In genomic region chr7:82572195-82572880, GRCh38 we compare ENCODE assay signal across 8 cellular contexts.
DNase-seq lines count a peak whose midpoint lies in the region; ATAC-seq, FAIRE-seq and TF ChIP-seq lines count a peak whose summit lies in the region.

No MANE protein-coding gene starts in this region.

- CTCF ChIA-PET in A549 (lab: Yijun Ruan, JAX) (interaction anchor here (0.6 to 2.9 kb wide), 48 partner anchors 9 to 1091 kb away, joined by 3 to 31 read pairs (median 3); no protein-coding TSS in a partner anchor), MCF 10A (lab: Yijun Ruan, JAX) (interaction anchor here (0.6 to 2.7 kb wide), 33 partner anchors 13 to 1089 kb away, joined by 3 to 29 read pairs (median 4); no protein-coding TSS in a partner anchor)

- peak; percentile 95 for FAIRE-seq in A549 (lab: Jason Lieb, UNC)
- peak; percentile 96 for FAIRE-seq in TTC549 (lab: Jason Lieb, UNC)

- H3K36me3 Mint-ChIP-seq in MCF 10A (ENCODE audit: insufficient read depth, unreplicated experiment): no peaks in the 10 kb centered on the region
- H3K36me3 Mint-ChIP-seq in immature natural killer cell: peaks cover 0 to 6% (median 0%) of the 10 kb centered on the region in 3 donors

- POLR2A ChIA-PET in A549 (lab: Yijun Ruan, JAX) (no interaction called here), MCF 10A (lab: Yijun Ruan, JAX) (no interaction called here)

- no peak overlapping the region for H3K4me3 ChIP-seq in A549

- TF ChIP-seq CTCF in A549 (IDR thresholded peaks at IDR 0.05) (peak; percentile 96), MCF 10A (IDR thresholded peaks at IDR 0.05; ENCODE audit: unreplicated experiment) (peak; percentile 74)

- no peak overlapping the region for H3K4me3 Mint-ChIP-seq in MCF 10A (ENCODE audit: unreplicated experiment)
- no peak overlapping the region for H3K4me3 Mint-ChIP-seq in immature natural killer cell

- no peaks in the 10 kb centered on the region for H3K9me3 ChIP-seq in A549

- H3K4me2 ChIP-seq in A549: peak overlapping the region; percentile 71

- H3K9me3 Mint-ChIP-seq in MCF 10A (ENCODE audit: unreplicated experiment): no peaks in the 10 kb centered on the region
- H3K9me3 Mint-ChIP-seq in immature natural killer cell: peaks cover 0 to 5% (median under 1%) of the 10 kb centered on the region in 6 donors

- H3K4me1 ChIP-seq in A549: no peaks in the 10 kb centered on the region

- intact Hi-C loops in MCF 10A (cut with micrococcal nuclease): loop anchor here (1.0 to 5.0 kb wide), 6 partner anchors 154 to 1090 kb away; no protein-coding TSS in a partner anchor

- DNase-seq in A549 (ENCODE audit: low read depth in 1 of 2, low spot score in 1 of 2): peak; percentile 82 to 86
- DNase-seq in NCI-H2029 treated with DMSO at 0.1 percent for 48 hours (lab: John Stamatoyannopoulos, UW): peak; percentile 82
- peak; percentile 82 for DNase-seq in MCF 10A (ENCODE audit: unreplicated experiment)
- DNase-seq in immature natural killer cell: peak; percentile 41 to 42 (median 41)
- peak; percentile 35 to 69 (median 55) for DNase-seq in stimulated activated CD4-positive, alpha-beta T cell treated with anti-CD3 and anti-CD28 coated beads, Interleukin-12 subunit alpha, Interleukin-12 subunit beta, amount 100 ng/mL, for 48 hours (ENCODE audit: low read depth in 2 of 3, low spot score in 1 of 3)

- 2% methylated on average over 9 of the region's 9 CpGs for WGBS in A549 (ENCODE audit: missing lambda C conversion rate)

- TF ChIP-seq EP300 in A549 (IDR thresholded peaks at IDR 0.05): no peak

- H3K27me3 Mint-ChIP-seq in MCF 10A (ENCODE audit: insufficient read depth, unreplicated experiment): peaks cover 68% of the 10 kb centered on the region
- peaks cover 0 to 4% (median 2%) of the 10 kb centered on the region in 3 donors for H3K27me3 Mint-ChIP-seq in immature natural killer cell (ENCODE audit: low read depth in 3 of 3)

- TF ChIP-seq POLR2A in A549 (IDR thresholded peaks at IDR 0.05; ENCODE audit: low read length): no peak

- H3K27ac ChIP-seq in A549: peak overlapping the region; percentile 34 to 57; a peak in 3 of 6 replicates

- BruUV-seq in MCF 10A (replicated peaks; lab: Mats Ljungman, UMichigan): no TSS peak

- H3K27ac Mint-ChIP-seq in MCF 10A (ENCODE audit: low read depth, unreplicated experiment) (no peak overlapping the region), immature natural killer cell (no peak overlapping the region)

- TF ChIP-seq RAD21 in A549 (conservative IDR thresholded peaks at IDR 0.05 in 1 of 2, IDR thresholded peaks at IDR 0.05 in 1 of 2): peak; percentile 95 to 97

- H3K4me1 Mint-ChIP-seq in MCF 10A (ENCODE audit: insufficient read depth, unreplicated experiment) (no peaks in the 10 kb centered on the region), immature natural killer cell (peaks cover 4 to 7% of the 10 kb centered on the region in 2 donors)

- ATAC-seq in A549 (peak; percentile 97 to 99), GM18517 (IDR thresholded peaks at IDR 0.05; ENCODE audit: unreplicated experiment) (peak; percentile 89), HG03025 (IDR thresholded peaks at IDR 0.05; ENCODE audit: low FRiP score, unreplicated experiment) (peak; percentile 83)

TF ChIP-seq in A549, 52 proteins besides CTCF, POLR2A, EP300 and RAD21:
- no peak for TF ChIP-seq HEYL (CRISPR knock-in tag; IDR thresholded peaks at IDR 0.05)
- TF ChIP-seq ZNF302 (CRISPR knock-in tag; IDR thresholded peaks at IDR 0.05): no peak
- TF ChIP-seq CBX2 (IDR thresholded peaks at IDR 0.05; ENCODE audit: borderline replicate concordance, low read depth): no peak
- peak; percentile 98 for TF ChIP-seq SMC3 (IDR thresholded peaks at IDR 0.05)
- TF ChIP-seq, protein P1, sequence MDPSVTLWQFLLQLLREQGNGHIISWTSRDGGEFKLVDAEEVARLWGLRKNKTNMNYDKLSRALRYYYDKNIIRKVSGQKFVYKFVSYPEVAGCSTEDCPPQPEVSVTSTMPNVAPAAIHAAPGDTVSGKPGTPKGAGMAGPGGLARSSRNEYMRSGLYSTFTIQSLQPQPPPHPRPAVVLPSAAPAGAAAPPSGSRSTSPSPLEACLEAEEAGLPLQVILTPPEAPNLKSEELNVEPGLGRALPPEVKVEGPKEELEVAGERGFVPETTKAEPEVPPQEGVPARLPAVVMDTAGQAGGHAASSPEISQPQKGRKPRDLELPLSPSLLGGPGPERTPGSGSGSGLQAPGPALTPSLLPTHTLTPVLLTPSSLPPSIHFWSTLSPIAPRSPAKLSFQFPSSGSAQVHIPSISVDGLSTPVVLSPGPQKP (IDR thresholded peaks at IDR 0.05; ENCODE audit: low read depth, low read length): no peak
- no peak for TF ChIP-seq ZFP36 (IDR thresholded peaks at IDR 0.05; ENCODE audit: borderline replicate concordance, partially characterized antibody)
- TF ChIP-seq NPAS2 (CRISPR knock-in tag; IDR thresholded peaks at IDR 0.05; ENCODE audit: borderline replicate concordance): no peak
- no peak for TF ChIP-seq PBX3 (IDR thresholded peaks at IDR 0.05)
